Comparison of ENCODE assay signal across 8 cellular contexts in the genomic region with DNA sequence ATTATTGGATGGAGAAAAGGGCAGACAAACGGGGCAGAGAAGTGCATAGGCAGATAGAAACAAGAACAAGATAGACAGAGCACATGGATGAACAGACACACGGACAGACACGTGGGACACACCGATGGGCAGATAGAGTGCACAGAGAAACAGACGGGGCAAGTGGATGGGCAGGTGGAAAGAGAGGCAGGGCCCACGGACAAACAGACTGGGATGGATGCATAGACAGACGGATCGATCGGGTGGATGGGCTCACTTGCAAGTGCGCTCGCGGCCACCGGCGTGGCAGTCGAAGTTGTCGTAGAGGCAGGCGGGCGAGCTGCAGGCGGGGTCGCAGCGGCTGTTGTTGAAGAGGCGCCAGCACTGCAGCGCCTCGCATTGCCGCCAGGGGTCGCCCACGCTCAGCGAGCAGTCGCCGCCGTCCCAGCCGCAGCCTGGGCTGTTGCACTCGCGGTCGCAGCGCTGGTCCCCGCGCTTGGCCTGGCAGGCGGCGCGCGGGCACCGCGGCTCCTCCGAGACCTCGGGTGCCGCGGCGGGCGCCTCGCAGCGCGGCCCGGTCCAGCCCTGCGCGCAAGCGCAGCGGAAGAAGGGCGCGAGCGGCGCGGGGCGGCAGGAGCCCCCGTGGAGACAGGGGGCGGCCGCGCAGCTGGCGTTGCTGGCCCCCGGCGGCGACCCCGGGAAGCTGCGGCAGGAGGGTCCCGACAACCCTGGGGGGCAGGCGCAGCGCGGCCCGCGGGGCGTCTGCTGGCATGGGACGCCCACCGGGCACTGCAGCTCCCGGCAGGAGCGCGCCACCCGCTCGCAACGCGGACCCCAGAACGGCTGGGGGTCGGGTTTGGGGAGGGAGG. TPM values are rescaled to one million over a fixed set of nuclear protein-coding genes. Genes with fewer than 3 reads are reported as not detected.
DNase-seq lines count a peak whose midpoint lies in the region; ATAC-seq and TF ChIP-seq lines count a peak whose summit lies in the region.

No MANE protein-coding gene starts in this region.

- H3K36me3 ChIP-seq in CD8-positive, alpha-beta memory T cell (ENCODE audit: insufficient read depth, low read length) = no peaks in the 10 kb centered on the region
- no peaks in the 10 kb centered on the region for H3K36me3 ChIP-seq in kidney epithelial cell (ENCODE audit: control insufficient read depth, insufficient read depth, low read length)

- no peak overlapping the region for H3K27ac ChIP-seq in CD8-positive, alpha-beta memory T cell (ENCODE audit: low read depth, low read length)
- no peak overlapping the region for H3K27ac ChIP-seq in caudate nucleus (ENCODE audit: low read depth, low read length)

- peak; percentile 93 to 94 for ATAC-seq in activated CD4-positive, CD25-positive, alpha-beta regulatory T cell treated with anti-CD3 and anti-CD28 coated beads, Interleukin-2, amount 50 U/mL, for 24 hours

- no peaks in the 10 kb centered on the region for H3K9me3 ChIP-seq in CD8-positive, alpha-beta memory T cell (ENCODE audit: low read length)

- peak overlapping the region in 4 of 7 donors; percentile 32 to 67 (median 48) for H3K4me3 Mint-ChIP-seq in CD8-positive, alpha-beta memory T cell

- no peaks in the 10 kb centered on the region for H3K36me3 Mint-ChIP-seq in CD8-positive, alpha-beta memory T cell

- TF ChIP-seq CTCF in HFF-Myc (IDR thresholded peaks at IDR 0.05; ENCODE audit: low read depth, low read length, missing control alignments) (peak; percentile 65), kidney epithelial cell (IDR thresholded peaks at IDR 0.05; ENCODE audit: insufficient read depth, low read length, poor library complexity, severe bottlenecking) (peak; percentile 68)

- POLR2A ChIA-PET in CD8-positive, alpha-beta memory T cell (lab: Charles Lee) = interaction anchor here (0.6 to 0.9 kb wide), 3 partner anchors 242 to 381 kb away, joined by 3 to 6 read pairs (median 4); no protein-coding TSS in a partner anchor

- CTCF ChIA-PET in CD8-positive, alpha-beta memory T cell (lab: Charles Lee) = interaction anchor here (0.6 to 2.2 kb wide), 13 partner anchors 77 to 881 kb away, joined by 3 to 14 read pairs (median 4); a partner anchor contains a TSS

- H3K27me3 ChIP-seq in CD8-positive, alpha-beta memory T cell (ENCODE audit: insufficient read depth, low read length, poor library complexity, severe bottlenecking) = no peaks in the 10 kb centered on the region
- H3K27me3 ChIP-seq in kidney epithelial cell (ENCODE audit: control insufficient read depth, insufficient read depth, low read length) = peaks cover 12% of the 10 kb centered on the region

- H3K9me3 Mint-ChIP-seq in CD8-positive, alpha-beta memory T cell = no peaks in the 10 kb centered on the region

- peak; percentile 75 to 85 (median 79) for DNase-seq in CD8-positive, alpha-beta memory T cell
- DNase-seq in HFF-Myc (ENCODE audit: extremely low read depth, low read depth) (peak; percentile 32), NCI-H2196 (lab: John Stamatoyannopoulos, UW; ENCODE audit: unreplicated experiment) (peak; percentile 86), caudate nucleus (lab: John Stamatoyannopoulos, UW) (peak in 58 of 61 donors; percentile 7 to 77 (median 46)), kidney epithelial cell (ENCODE audit: low read depth) (peak; percentile 5), NCI-H146 (lab: John Stamatoyannopoulos, UW) (no peak)
- DNase-seq in stimulated activated CD4-positive, alpha-beta T cell treated with anti-CD3 and anti-CD28 coated beads, Interleukin-1b, Interleukin-23, amount 100 ng/mL, for 48 hours = peak; percentile 84

- peaks cover 8 to 10% of the 10 kb centered on the region in 2 donors for H3K27me3 Mint-ChIP-seq in CD8-positive, alpha-beta memory T cell

- H3K27ac Mint-ChIP-seq in CD8-positive, alpha-beta memory T cell = peak overlapping the region in 2 of 8 donors; percentile 10 to 77

- peaks cover 4 to 5% (median 5%) of the 10 kb centered on the region in 3 donors for H3K4me1 Mint-ChIP-seq in CD8-positive, alpha-beta memory T cell

- H3K4me3 ChIP-seq in CD8-positive, alpha-beta memory T cell (ENCODE audit: low read length) = no peak overlapping the region
- 0 out of 2 replicates have a peak overlapping the region, but pooled peaks have one; percentile 4 for H3K4me3 ChIP-seq in HFF-Myc (replicated peaks; ENCODE audit: low read depth, low read length)
- H3K4me3 ChIP-seq in kidney epithelial cell (ENCODE audit: low read depth, low read length) = no peak overlapping the region

- H3K4me1 ChIP-seq in CD8-positive, alpha-beta memory T cell (ENCODE audit: insufficient read depth, low read length) = peaks cover 4% of the 10 kb centered on the region

RNA-seq across cellular contexts. Expression of a gene that starts 23.3 kb away (rescaled TPM):
- total RNA-seq in CD8-positive, alpha-beta memory T cell = under 1 TPM in 1 of 2 experiments, not detected in 1; 0.04 TPM
- polyA plus RNA-seq in CD8-positive, alpha-beta memory T cell = not detected
- total RNA-seq in kidney epithelial cell = 32.8 and 34.0 TPM in 2 replicates

RNA-seq across cellular contexts. Expression of a gene that starts 54.8 kb away (rescaled TPM):
- not detected for total RNA-seq in CD8-positive, alpha-beta memory T cell
- polyA plus RNA-seq in CD8-positive, alpha-beta memory T cell = not detected
- 0.79 and 3.4 TPM in 2 replicates for total RNA-seq in kidney epithelial cell

Comparison
In these comparisons a context has a peak if more than half of its experiments do, and no peak if none do; other contexts are left out.
1. RNA of a gene that starts 23.3 kb away (total RNA-seq): 32.8 to 34.0 TPM in kidney epithelial cell; 0.04 TPM in CD8-positive, alpha-beta memory T cell; every median in the first group is over 10 times any median in the second.